32 cellular contexts compared by ENCODE assay signal in genomic region chr3:78565712-78566111, GRCh38.
"Had no signal": no experiment of that assay in that cellular context is flagged by ENCODE, and none has a peak within 500 bp of the region (broad histone marks: within the 10 kb centered on the region; RNA-seq: fewer than 3 reads in every experiment).

No MANE protein-coding gene starts in this region.

- H3K36me3 ChIP-seq: adrenal gland, breast epithelium, MG63, Peyer's patch had no signal

- H3K9me3 ChIP-seq: adrenal gland, body of pancreas, MG63, Peyer's patch had no signal

- FAIRE-seq: astrocyte, K562 had no signal

- ATAC-seq: activated naive CD4-positive, alpha-beta T cell treated with anti-CD3 and anti-CD28 coated beads, Interleukin-2, amount 50 U/mL, for 72 hours; activated T-cell treated with anti-CD3 and anti-CD28 coated beads, Interleukin-2, amount 50 U/mL, for 4 hours; body of pancreas; K562; PC-3 had no signal

- H3K27ac ChIP-seq: adrenal gland, body of pancreas, breast epithelium, Peyer's patch, VCaP had no signal

- DNase-seq: activated B cell treated with CpG ODN at 0.5 μM for 24 hours; activated CD4-positive, alpha-beta memory T cell treated with anti-CD3 and anti-CD28 coated beads for 36 hours; activated CD4-positive, alpha-beta T cell treated with anti-CD3 and anti-CD28 coated beads for 4 hours; activated CD4-positive, alpha-beta T cell treated with anti-CD3 and anti-CD28 coated beads, Interleukin-2, amount 50 U/mL, for 1 hour; activated CD4-positive, CD25-positive, alpha-beta regulatory T cell treated with anti-CD3 and anti-CD28 coated beads, Interleukin-2, amount 50 U/mL, for 72 hours; activated CD8-positive, alpha-beta memory T cell treated with anti-CD3 and anti-CD28 coated beads, Interleukin-2, amount 50 U/mL, for 4 hours; activated gamma-delta T cell treated with Interleukin-2 at 50 U/mL for 16 hours; activated naive CD4-positive, alpha-beta T cell treated with anti-CD3 and anti-CD28 coated beads for 36 hours; activated T-cell treated with anti-CD3 and anti-CD28 coated beads for 4 hours; activated T-cell treated with anti-CD3 and anti-CD28 coated beads, Interleukin-2, amount 50 U/mL, for 4 hours; adrenal gland; body of pancreas; caudate nucleus; MG63; NCI-H1048; NCI-H1436 treated with DMSO at 0.1 percent for 48 hours; NCI-H1694 treated with DMSO at 0.1 percent for 48 hours; NCI-H2029; NCI-H345; NCI-H524 treated with DMSO at 0.1 percent for 48 hours; PC-3; Peyer's patch; Right ventricle myocardium superior; SW 1271; T-helper 1 cell; T-helper 2 cell; T-helper 9 cell had no signal

- H3K4me1 ChIP-seq: adrenal gland, body of pancreas, breast epithelium, Peyer's patch had no signal

- H3K4me3 ChIP-seq: adrenal gland, body of pancreas, breast epithelium, K562, MG63, Peyer's patch had no signal

- H3K27me3 ChIP-seq: adrenal gland, body of pancreas, breast epithelium, MG63, Peyer's patch had no signal
